20 cellular contexts compared by ENCODE assay signal in the genomic region with DNA sequence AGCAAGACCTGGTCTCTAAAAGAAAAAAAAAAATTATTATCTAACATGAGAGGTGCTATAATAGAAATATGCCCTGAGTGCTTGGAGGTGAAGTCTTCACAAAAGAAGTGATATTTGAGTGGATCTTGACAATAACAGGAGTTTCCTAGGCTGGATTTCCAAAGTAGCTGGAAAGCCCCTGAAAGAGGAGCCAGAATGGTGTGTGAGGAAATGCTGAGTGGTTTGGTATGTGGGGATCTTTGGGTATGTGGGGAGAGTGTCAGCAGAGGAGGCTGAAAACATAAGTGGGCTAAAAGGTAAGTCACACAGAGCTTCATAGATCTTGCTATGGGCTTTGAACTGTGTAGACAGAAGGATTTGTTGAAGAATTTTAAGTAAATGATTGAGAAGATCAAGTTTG.
DNase-seq lines count a peak whose midpoint lies in the region; ATAC-seq and TF ChIP-seq lines count a peak whose summit lies in the region.
"Had no signal": no experiment of that assay in that cellular context is flagged by ENCODE, and none has a peak within 500 bp of the region (broad histone marks: within the 10 kb centered on the region; RNA-seq: fewer than 3 reads in every experiment).

No MANE protein-coding gene starts in this region.

- H3K9me3 Mint-ChIP-seq in activated T-helper 2 cell treated with anti-CD3 and anti-CD28 coated beads, Interferon-gamma antibody, Interleukin-2, Interleukin-4, amounts not matched to agents 10 μg/mL and 5 μg/mL and 100 μg/mL, durations not matched to agents 14 hours and 24 hours and 36 hours: peaks cover 9% of the 10 kb centered on the region

- H3K9me3 ChIP-seq in cardiac muscle cell (ENCODE audit: low read depth): no peaks in the 10 kb centered on the region
- H3K9me3 ChIP-seq in thyroid gland: no peaks in the 10 kb centered on the region

- peaks cover 39% of the 10 kb centered on the region for H3K4me1 Mint-ChIP-seq in activated T-helper 2 cell treated with anti-CD3 and anti-CD28 coated beads, Interferon-gamma antibody, Interleukin-2, Interleukin-4, amounts not matched to agents 10 μg/mL and 5 μg/mL and 100 μg/mL, durations not matched to agents 14 hours and 24 hours and 36 hours (ENCODE audit: low read depth)

- TF ChIP-seq CTCF in cardiac muscle cell (IDR thresholded peaks at IDR 0.05; ENCODE audit: low read depth, low read length) (no peak), thyroid gland (IDR thresholded peaks at IDR 0.05) (no peak)

- no peak for ATAC-seq in left cardiac atrium
- ATAC-seq in GM21381 (IDR thresholded peaks at IDR 0.05; ENCODE audit: unreplicated experiment): no peak

- intact Hi-C loops in left cardiac atrium (cut with DNase I) (no loop called here), thyroid gland (cut with DNase I) (no loop called here)
- intact Hi-C loops in activated T-helper 2 cell treated with anti-CD3 and anti-CD28 coated beads, Interferon-gamma antibody, Interleukin-2, Interleukin-4, amounts not matched to agents 10 μg/mL and 5 μg/mL and 100 μg/mL, durations not matched to agents 14 hours and 24 hours and 36 hours (cut with micrococcal nuclease): no loop called here

- H3K27me3 ChIP-seq in cardiac muscle cell: no peaks in the 10 kb centered on the region
- H3K27me3 ChIP-seq in thyroid gland: no peaks in the 10 kb centered on the region

- H3K4me3 ChIP-seq in cardiac muscle cell (no peak overlapping the region), thyroid gland (replicated peaks in 1 of 3) (no peak overlapping the region)
- H3K4me3 ChIP-seq: GM23248 had no signal

- peaks cover 29% of the 10 kb centered on the region for H3K4me1 ChIP-seq in cardiac muscle cell (ENCODE audit: low read depth)
- peaks cover 27 to 38% of the 10 kb centered on the region in 2 donors for H3K4me1 ChIP-seq in thyroid gland

- H3K27ac Mint-ChIP-seq in activated T-helper 2 cell treated with anti-CD3 and anti-CD28 coated beads, Interferon-gamma antibody, Interleukin-2, Interleukin-4, amounts not matched to agents 10 μg/mL and 5 μg/mL and 100 μg/mL, durations not matched to agents 14 hours and 24 hours and 36 hours: peak overlapping the region; percentile 4
- H3K27ac Mint-ChIP-seq: CD14-positive monocyte had no signal

- peak overlapping the region; percentile 0 for H3K27ac ChIP-seq in cardiac muscle cell
- H3K27ac ChIP-seq in thyroid gland: no peak overlapping the region
- H3K27ac ChIP-seq: GM23248 had no signal

- H3K36me3 ChIP-seq in cardiac muscle cell (no peaks in the 10 kb centered on the region), thyroid gland (no peaks in the 10 kb centered on the region)

- no peaks in the 10 kb centered on the region for H3K36me3 Mint-ChIP-seq in activated T-helper 2 cell treated with anti-CD3 and anti-CD28 coated beads, Interferon-gamma antibody, Interleukin-2, Interleukin-4, amounts not matched to agents 10 μg/mL and 5 μg/mL and 100 μg/mL, durations not matched to agents 14 hours and 24 hours and 36 hours (ENCODE audit: low read depth)
- H3K36me3 Mint-ChIP-seq: CD14-positive monocyte had no signal

- no peak overlapping the region for H3K4me3 Mint-ChIP-seq in activated T-helper 2 cell treated with anti-CD3 and anti-CD28 coated beads, Interferon-gamma antibody, Interleukin-2, Interleukin-4, amounts not matched to agents 10 μg/mL and 5 μg/mL and 100 μg/mL, durations not matched to agents 14 hours and 24 hours and 36 hours (ENCODE audit: low read depth)
- H3K4me3 Mint-ChIP-seq: CD14-positive monocyte had no signal

- H3K27me3 Mint-ChIP-seq in activated T-helper 2 cell treated with anti-CD3 and anti-CD28 coated beads, Interferon-gamma antibody, Interleukin-2, Interleukin-4, amounts not matched to agents 10 μg/mL and 5 μg/mL and 100 μg/mL, durations not matched to agents 14 hours and 24 hours and 36 hours (ENCODE audit: low read depth): no peaks in the 10 kb centered on the region

- peak in 1 of 2 donors; percentile 28 for DNase-seq in cardiac muscle cell (ENCODE audit: low read depth in 1 of 2, low spot score in 1 of 2)
- DNase-seq in left cardiac atrium: no peak
- DNase-seq in activated T-helper 2 cell treated with anti-CD3 and anti-CD28 coated beads, Interferon-gamma antibody, Interleukin-2, Interleukin-4, amounts not matched to agents 10 μg/mL and 5 μg/mL and 100 μg/mL, durations not matched to agents 14 hours and 24 hours and 36 hours (ENCODE audit: low spot score): no peak
- peak; percentile 81 for DNase-seq in iris pigment epithelial cell (ENCODE audit: low read depth)
- DNase-seq in renal cortical epithelial cell (ENCODE audit: low read depth): peak; percentile 73
- no peak for DNase-seq in NCI-H187 treated with DMSO at 0.1 percent for 48 hours (lab: John Stamatoyannopoulos, UW)
- no peak for DNase-seq in thyroid gland
- DNase-seq: ACHN, AML-193, DMS 273 treated with DMSO at 0.1 percent for 48 hours, GDM1, GM23248, HCEC 1CT, Karpas-422, MM.1S, NCI-H1105 treated with DMSO at 0.1 percent for 48 hours, NCI-H187, NCI-H526 treated with DMSO at 0.1 percent for 48 hours had no signal

- TF ChIP-seq POLR2A in thyroid gland (IDR thresholded peaks at IDR 0.05): no peak

Comparison
In these comparisons a context has a peak if more than half of its experiments do, and no peak if none do; other contexts are left out.
1. DNase-seq: peak in iris pigment epithelial cell (single experiment) and renal cortical epithelial cell (single experiment); none in left cardiac atrium (single experiment), activated T-helper 2 cell treated with anti-CD3 and anti-CD28 coated beads, Interferon-gamma antibody, Interleukin-2, Interleukin-4, amounts not matched to agents 10 μg/mL and 5 μg/mL and 100 μg/mL, durations not matched to agents 14 hours and 24 hours and 36 hours (single experiment), NCI-H187 treated with DMSO at 0.1 percent for 48 hours (single experiment) and thyroid gland (0 of 2).